17 cellular contexts compared by ENCODE assay signal in the genomic region with DNA sequence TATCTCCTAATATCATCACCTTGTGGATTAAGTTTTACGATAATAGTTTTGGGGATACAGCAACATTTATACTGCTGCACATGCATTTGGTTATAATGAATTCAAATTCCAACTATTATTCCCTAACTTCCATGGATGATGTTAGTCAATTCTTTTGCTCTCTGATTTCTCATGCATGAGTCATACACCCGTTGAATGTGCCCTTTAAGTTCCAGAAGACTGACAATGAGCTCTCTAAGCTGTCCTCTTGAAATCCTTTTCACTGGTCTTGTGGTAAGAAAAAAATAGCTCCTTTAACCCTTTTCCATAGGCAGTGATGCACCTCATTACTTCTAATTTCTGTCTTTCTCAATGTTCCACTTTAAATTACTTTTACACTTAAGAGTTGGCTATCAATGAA.
"Had no signal": no experiment of that assay in that cellular context is flagged by ENCODE, and none has a peak within 500 bp of the region (broad histone marks: within the 10 kb centered on the region; RNA-seq: fewer than 3 reads in every experiment).

No MANE protein-coding gene starts in this region.

- H3K27me3 Mint-ChIP-seq: activated B cell treated with CpG ODN at 0.5 μM for 24 hours; activated CD4-positive, alpha-beta T cell treated with anti-CD3 and anti-CD28 coated beads, Interleukin-2, amount 10 ng/mL, durations not matched to agents 7 days and 5 days; dendritic cell treated with granulocyte-macrophage colony-stimulating factor and Interleukin-4, amounts not matched to agents 40 ng/mL and 50 ng/mL, for 4 days; effector memory CD8-positive, alpha-beta T cell; natural killer cell treated with Interleukin-12 subunit alpha and Interleukin-12 subunit beta and Interleukin-15 and Interleukin-18, amount 100 ng/mL, for 72 hours had no signal

- H3K4me1 Mint-ChIP-seq: activated B cell treated with CpG ODN at 0.5 μM for 24 hours; activated CD4-positive, alpha-beta T cell treated with anti-CD3 and anti-CD28 coated beads, Interleukin-2, amount 10 ng/mL, durations not matched to agents 7 days and 5 days; immature natural killer cell had no signal

- H3K27me3 ChIP-seq: adrenal gland, body of pancreas had no signal

- H3K27ac ChIP-seq: adrenal gland, body of pancreas, psoas muscle had no signal

- H3K4me1 ChIP-seq: adrenal gland, body of pancreas, psoas muscle had no signal

- H3K9me3 Mint-ChIP-seq: activated CD4-positive, alpha-beta T cell treated with anti-CD3 and anti-CD28 coated beads, Interleukin-2, amount 10 ng/mL, durations not matched to agents 7 days and 5 days; dendritic cell treated with granulocyte-macrophage colony-stimulating factor and Interleukin-4, amounts not matched to agents 40 ng/mL and 50 ng/mL, for 4 days; effector memory CD8-positive, alpha-beta T cell had no signal

- DNase-seq: activated B cell treated with CpG ODN at 0.5 μM for 24 hours; activated CD4-positive, alpha-beta T cell treated with anti-CD3 and anti-CD28 coated beads, Interleukin-2, amount 10 ng/mL, durations not matched to agents 7 days and 5 days; activated naive CD4-positive, alpha-beta T cell treated with anti-CD3 and anti-CD28 coated beads, Interleukin-2, amount 50 U/mL, for 16 hours; activated T-cell treated with anti-CD3 and anti-CD28 coated beads for 4 hours; adrenal gland; body of pancreas; effector memory CD8-positive, alpha-beta T cell; erythroblast; immature natural killer cell; left cardiac atrium; psoas muscle; stimulated activated CD4-positive, alpha-beta T cell treated with anti-CD3 and anti-CD28 coated beads, Interleukin-2, amount 100 ng/mL, for 48 hours; stimulated activated naive CD4-positive, alpha-beta T cell treated with Interleukin-2 at 50 U/mL for 16 hours had no signal

- H3K36me3 ChIP-seq: adrenal gland had no signal

- H3K27ac Mint-ChIP-seq: activated B cell treated with CpG ODN at 0.5 μM for 24 hours; activated CD4-positive, alpha-beta T cell treated with anti-CD3 and anti-CD28 coated beads, Interleukin-2, amount 10 ng/mL, durations not matched to agents 7 days and 5 days; activated T-helper 2 cell treated with anti-CD3 and anti-CD28 coated beads, Interferon-gamma antibody, Interleukin-2, Interleukin-4, amounts not matched to agents 10 μg/mL and 5 μg/mL and 100 μg/mL, durations not matched to agents 14 hours and 24 hours and 36 hours; dendritic cell treated with granulocyte-macrophage colony-stimulating factor and Interleukin-4, amounts not matched to agents 40 ng/mL and 50 ng/mL, for 4 days; effector memory CD8-positive, alpha-beta T cell; immature natural killer cell; natural killer cell treated with Interleukin-12 subunit alpha and Interleukin-12 subunit beta and Interleukin-15 and Interleukin-18, amount 100 ng/mL, for 72 hours had no signal

- H3K9me3 ChIP-seq: adrenal gland, body of pancreas, psoas muscle had no signal

- ATAC-seq: body of pancreas; effector memory CD8-positive, alpha-beta T cell; left cardiac atrium; natural killer cell treated with Interleukin-12 subunit alpha and Interleukin-12 subunit beta and Interleukin-15 and Interleukin-18, amount 100 ng/mL, for 72 hours; psoas muscle had no signal

- H3K36me3 Mint-ChIP-seq: immature natural killer cell; natural killer cell treated with Interleukin-12 subunit alpha and Interleukin-12 subunit beta and Interleukin-15 and Interleukin-18, amount 100 ng/mL, for 72 hours had no signal

- H3K4me3 ChIP-seq: adrenal gland, body of pancreas, lung, psoas muscle had no signal

- H3K4me3 Mint-ChIP-seq: activated B cell treated with CpG ODN at 0.5 μM for 24 hours; activated CD4-positive, alpha-beta T cell treated with anti-CD3 and anti-CD28 coated beads, Interleukin-2, amount 10 ng/mL, durations not matched to agents 7 days and 5 days; dendritic cell treated with granulocyte-macrophage colony-stimulating factor and Interleukin-4, amounts not matched to agents 40 ng/mL and 50 ng/mL, for 4 days; effector memory CD8-positive, alpha-beta T cell; immature natural killer cell; natural killer cell treated with Interleukin-12 subunit alpha and Interleukin-12 subunit beta and Interleukin-15 and Interleukin-18, amount 100 ng/mL, for 72 hours had no signal
